In genomic region chr10:12829796-12830195, GRCh38 we compare ENCODE assay signal across 24 cellular contexts.
A peak's percentile ranks its signal among the peaks of the same experiment; 100 is the strongest.
DNase-seq lines count a peak whose midpoint lies in the region; ATAC-seq and TF ChIP-seq lines count a peak whose summit lies in the region.
"Had no signal": no experiment of that assay in that cellular context is flagged by ENCODE, and none has a peak within 500 bp of the region (broad histone marks: within the 10 kb centered on the region; RNA-seq: fewer than 3 reads in every experiment).

No MANE protein-coding gene starts in this region.

- H3K36me3 ChIP-seq in GM23338 (ENCODE audit: insufficient read depth), result no peaks in the 10 kb centered on the region
- H3K36me3 ChIP-seq: SJCRH30 had no signal

- CTCF ChIA-PET in WTC11 (lab: Charles Lee), result interaction anchor here (2.0 kb wide), 1 partner anchor 18 kb away, joined by 7 read pairs; no protein-coding TSS in a partner anchor

- H3K27ac Mint-ChIP-seq in WTC11 (0 out of 2 replicates have a peak overlapping the region, but pooled peaks have one; percentile 33), progenitor cell of endocrine pancreas (peak overlapping the region; percentile 13), GM23338 (no peak overlapping the region)

- peak overlapping the region in 30 of 59 donors; percentile 6 to 77 (median 49) for H3K27ac ChIP-seq in dorsolateral prefrontal cortex
- H3K27ac ChIP-seq in GM23338 (ENCODE audit: low read depth), result no peak overlapping the region
- H3K27ac ChIP-seq in foreskin keratinocyte, result no peak overlapping the region
- H3K27ac ChIP-seq: A549, C4-2B, HL-60, PC-9, SJCRH30 had no signal

- no peaks in the 10 kb centered on the region for H3K79me2 ChIP-seq in GM23338 (replicated peaks; ENCODE audit: insufficient read depth)

- TF ChIP-seq CTCF in WTC11 (IDR thresholded peaks at IDR 0.05) (no peak), dorsolateral prefrontal cortex (IDR thresholded peaks at IDR 0.05 in 54 of 56, conservative IDR thresholded peaks at IDR 0.05 in 2 of 56; ENCODE audit: low read depth in 1 of 56, partially characterized antibody in 56 of 56) (no peak), progenitor cell of endocrine pancreas (IDR thresholded peaks at IDR 0.05; ENCODE audit: unreplicated experiment) (no peak), GM23338 (conservative IDR thresholded peaks at IDR 0.05; ENCODE audit: low read depth in 2 of 2) (no peak), foreskin keratinocyte (conservative IDR thresholded peaks at IDR 0.05) (no peak)

- POLR2A ChIA-PET in WTC11 (lab: Charles Lee), result no interaction called here

- H4K20me1 ChIP-seq in GM23338 (replicated peaks; ENCODE audit: insufficient read depth), result no peaks in the 10 kb centered on the region

- H3K27me3 Mint-ChIP-seq in WTC11 (ENCODE audit: low read depth), result no peaks in the 10 kb centered on the region
- H3K27me3 Mint-ChIP-seq in progenitor cell of endocrine pancreas, result peaks cover 7% of the 10 kb centered on the region
- H3K27me3 Mint-ChIP-seq in GM23338 (ENCODE audit: insufficient read depth, low read depth, poor library complexity), result peaks cover 4% of the 10 kb centered on the region

- no peaks in the 10 kb centered on the region for H3K27me3 ChIP-seq in dorsolateral prefrontal cortex
- H3K27me3 ChIP-seq in GM23338 (ENCODE audit: insufficient read depth), result no peaks in the 10 kb centered on the region
- H3K27me3 ChIP-seq in foreskin keratinocyte, result no peaks in the 10 kb centered on the region
- H3K27me3 ChIP-seq: SJCRH30 had no signal

- H3K4me1 ChIP-seq in GM23338 (ENCODE audit: insufficient read depth), result no peaks in the 10 kb centered on the region
- peaks cover 4% of the 10 kb centered on the region for H3K4me1 ChIP-seq in foreskin keratinocyte
- H3K4me1 ChIP-seq: A549, SJCRH30 had no signal

- H3F3A ChIP-seq in GM23338 (replicated peaks; ENCODE audit: low read depth), result no peaks in the 10 kb centered on the region

- H3K36me3 Mint-ChIP-seq in WTC11, result no peaks in the 10 kb centered on the region
- peaks cover 1% of the 10 kb centered on the region for H3K36me3 Mint-ChIP-seq in progenitor cell of endocrine pancreas (ENCODE audit: insufficient read depth)
- H3K36me3 Mint-ChIP-seq in GM23338 (ENCODE audit: low read depth), result peaks cover 3% of the 10 kb centered on the region; the same call in 1 of the 3 replicates

- no peak overlapping the region for H2AFZ ChIP-seq in GM23338
- H2AFZ ChIP-seq: PC-9 had no signal

- H3K4me1 Mint-ChIP-seq in WTC11 (no peaks in the 10 kb centered on the region), progenitor cell of endocrine pancreas (ENCODE audit: low read depth) (no peaks in the 10 kb centered on the region), GM23338 (no peaks in the 10 kb centered on the region)
- H3K4me1 Mint-ChIP-seq: CD8-positive, alpha-beta memory T cell had no signal

- H3K9me3 Mint-ChIP-seq in WTC11 (no peaks in the 10 kb centered on the region), progenitor cell of endocrine pancreas (ENCODE audit: low read depth) (no peaks in the 10 kb centered on the region), GM23338 (no peaks in the 10 kb centered on the region; the same call in 2 of the 3 replicates)
- H3K9me3 Mint-ChIP-seq: CD8-positive, alpha-beta memory T cell had no signal

- no peak overlapping the region for H3K4me3 Mint-ChIP-seq in WTC11
- H3K4me3 Mint-ChIP-seq in progenitor cell of endocrine pancreas (ENCODE audit: low read depth), result no peak overlapping the region
- H3K4me3 Mint-ChIP-seq in GM23338, result no peak overlapping the region
- H3K4me3 Mint-ChIP-seq: CD8-positive, alpha-beta memory T cell had no signal

- DNase-seq in WTC11 (ENCODE audit: low spot score) (no peak), dorsolateral prefrontal cortex (no peak), progenitor cell of endocrine pancreas (ENCODE audit: low spot score, unreplicated experiment) (no peak), pons (ENCODE audit: low spot score) (no peak), GM23338 (ENCODE audit: low spot score) (no peak), NCI-H1417 treated with DMSO at 0.1 percent for 48 hours (lab: John Stamatoyannopoulos, UW) (no peak), foreskin keratinocyte (no peak)
- DNase-seq: AML-193; CD8-positive, alpha-beta memory T cell; DMS 273 treated with DMSO at 0.1 percent for 48 hours; DMS79 treated with DMSO at 0.1 percent for 48 hours; GF-D8; NCI-H1048; NCI-H1417; NCI-H1694 treated with DMSO at 0.1 percent for 48 hours; NCI-H2081; NCI-H2227 treated with DMSO at 0.1 percent for 48 hours; NCI-H526 treated with DMSO at 0.1 percent for 48 hours; PC-9; SJCRH30 had no signal

- H3K9me2 ChIP-seq in GM23338 (ENCODE audit: insufficient read depth), result no peaks in the 10 kb centered on the region

- intact Hi-C loops in dorsolateral prefrontal cortex (cut with DNase I), result no loop called here

- no peak overlapping the region for H3K4me3 ChIP-seq in dorsolateral prefrontal cortex
- H3K4me3 ChIP-seq in GM23338, result no peak overlapping the region
- H3K4me3 ChIP-seq: A549, PC-9, SJCRH30 had no signal

- H3K4me2 ChIP-seq in GM23338, result no peak overlapping the region
- H3K4me2 ChIP-seq: A549, PC-9 had no signal

- ATAC-seq in WTC11 (no peak), GM23338 (no peak), foreskin keratinocyte (no peak)
- ATAC-seq: A549, Right ventricle myocardium inferior had no signal

TF ChIP-seq in WTC11, 78 proteins besides CTCF, POLR2A, EP300 and RAD21 (continues in another document):
- no peak for TF ChIP-seq TEAD1 (CRISPR knock-in tag; IDR thresholded peaks at IDR 0.05)
- TF ChIP-seq IRF2 (CRISPR knock-in tag; IDR thresholded peaks at IDR 0.05; ENCODE audit: borderline replicate concordance, low read depth), result no peak
- TF ChIP-seq ATF2 (CRISPR knock-in tag; IDR thresholded peaks at IDR 0.05; ENCODE audit: borderline replicate concordance, low read depth), result no peak

TF ChIP-seq in GM23338, 12 proteins besides CTCF, POLR2A, EP300 and RAD21:
- TF ChIP-seq JUNB (IDR thresholded peaks at IDR 0.05; ENCODE audit: unreplicated experiment), result no peak
- no peak for TF ChIP-seq ETS1 (IDR thresholded peaks at IDR 0.05)

Comparison
In these comparisons a context has a peak if more than half of its experiments do, and no peak if none do; other contexts are left out.
1. H3K27ac ChIP-seq: peak in dorsolateral prefrontal cortex (30 of 59); none in GM23338 (single experiment) and foreskin keratinocyte (single experiment).